In genomic region chr16:2719328-2720062, GRCh38 we compare ENCODE assay signal across 12 cellular contexts. TPM values are rescaled to one million over a fixed set of nuclear protein-coding genes. Genes with fewer than 3 reads are reported as not detected.
DNase-seq lines count a peak whose midpoint lies in the region; ATAC-seq, FAIRE-seq and TF ChIP-seq lines count a peak whose summit lies in the region.
"Had no signal": no experiment of that assay in that cellular context is flagged by ENCODE, and none has a peak within 500 bp of the region (broad histone marks: within the 10 kb centered on the region; RNA-seq: fewer than 3 reads in every experiment).

No MANE protein-coding gene starts in this region.

- no peak overlapping the region for H3K56ac ChIP-seq in H1 (replicated peaks; ENCODE audit: insufficient read length, low read depth, low read length)

- H3K23ac ChIP-seq in H1 (ENCODE audit: insufficient read length) = no peak overlapping the region
- peak overlapping the region; percentile 85 for H3K23ac ChIP-seq in neuronal stem cell (ENCODE audit: low read depth, low read length, poor library complexity)

- 80% methylated on average over 14 of the region's 16 CpGs; no CpG with 5 or more reads in 1 of the 2 experiments for WGBS in H1 (ENCODE audit: extremely low coverage in 1 of 2, insufficient coverage in 1 of 2, insufficient read length in 1 of 2, insufficient replicate concordance in 2 of 2, low coverage in 1 of 2, low lambda C conversion rate in 2 of 2, missing lambda C conversion rate in 1 of 2), 2 experiments
- no CpG with 5 or more reads among the region's 16 CpGs for WGBS in neuronal stem cell (ENCODE audit: extremely low coverage in 2 of 2, insufficient read length in 2 of 2, insufficient replicate concordance in 1 of 2), 2 donors

- H3K27ac ChIP-seq in Karpas-422 (ENCODE audit: low read length) = no peak overlapping the region
- H3K27ac ChIP-seq in H1 (ENCODE audit: low read depth, low read length) = no peak overlapping the region; the same call in 1 of the 2 replicates
- H3K27ac ChIP-seq in neuronal stem cell (replicated peaks; ENCODE audit: low read length) = no peak overlapping the region
- no peak overlapping the region for H3K27ac ChIP-seq in effector memory CD4-positive, alpha-beta T cell (ENCODE audit: insufficient read depth, low read length, poor library complexity, severe bottlenecking)
- H3K27ac ChIP-seq: ascending aorta had no signal

- H4K91ac ChIP-seq in H1 (replicated peaks; ENCODE audit: insufficient read length, low read length) (no peak overlapping the region), neuronal stem cell (ENCODE audit: low read depth, low read length, poor library complexity) (no peak overlapping the region)

- no peak overlapping the region for H3K14ac ChIP-seq in H1 (ENCODE audit: insufficient read length)
- H3K14ac ChIP-seq in neuronal stem cell (ENCODE audit: low read length) = no peak overlapping the region

- no peak for TF ChIP-seq CTCF in H1 (IDR thresholded peaks at IDR 0.05; ENCODE audit: control extremely low read depth in 1 of 3, insufficient read depth in 1 of 3, low read depth in 1 of 3, low read length in 3 of 3)

- H3K9ac ChIP-seq in Karpas-422 (ENCODE audit: low read length) (no peak overlapping the region), H1 (replicated peaks in 1 of 4; ENCODE audit: extremely low read depth in 1 of 4, low read depth in 3 of 4, low read length in 3 of 4) (no peak overlapping the region), neuronal stem cell (ENCODE audit: low read depth, low read length, poor library complexity) (peak overlapping the region; percentile 60)

- H2AFZ ChIP-seq in Karpas-422 (ENCODE audit: low read length) (no peak overlapping the region), H1 (ENCODE audit: low read length) (no peak overlapping the region), neuronal stem cell (ENCODE audit: low read length) (peak overlapping the region; percentile 17)

- H3K79me2 ChIP-seq in Karpas-422 (ENCODE audit: low read length) = no peaks in the 10 kb centered on the region
- no peaks in the 10 kb centered on the region for H3K79me2 ChIP-seq in H1 (ENCODE audit: control insufficient read depth in 1 of 2, insufficient read depth in 2 of 2, low read length in 2 of 2)

- FAIRE-seq in H1 (lab: Jason Lieb, UNC) (no peak), GM19239 (lab: Jason Lieb, UNC) (no peak)

- TF ChIP-seq EP300 in H1 (IDR thresholded peaks at IDR 0.05; ENCODE audit: borderline replicate concordance in 1 of 2, low read depth in 2 of 2, low read length in 2 of 2) = no peak

- no peak overlapping the region for H3K4ac ChIP-seq in H1 (replicated peaks; ENCODE audit: insufficient read length, low read depth, low read length)
- no peak overlapping the region for H3K4ac ChIP-seq in neuronal stem cell (ENCODE audit: low read length)

- H3K23me2 ChIP-seq in H1 (ENCODE audit: low read depth, low read length) = no peaks in the 10 kb centered on the region; the same call in 1 of the 2 replicates

- H3K36me3 ChIP-seq in Karpas-422 (ENCODE audit: insufficient read depth, low read length) (no peaks in the 10 kb centered on the region), H1 (ENCODE audit: control insufficient read depth in 2 of 4, insufficient read depth in 4 of 4, low read length in 3 of 4) (no peaks in the 10 kb centered on the region), neuronal stem cell (replicated peaks in 1 of 2; ENCODE audit: control insufficient read depth in 2 of 2, insufficient read depth in 2 of 2, low read length in 2 of 2) (no peaks in the 10 kb centered on the region)
- H3K36me3 ChIP-seq in effector memory CD4-positive, alpha-beta T cell (ENCODE audit: control insufficient read depth, insufficient read depth, low read length) = no peaks in the 10 kb centered on the region
- H3K36me3 ChIP-seq: ascending aorta had no signal

- H3K27me3 ChIP-seq in Karpas-422 (ENCODE audit: low read length) (no peaks in the 10 kb centered on the region), H1 (replicated peaks in 1 of 4; ENCODE audit: control insufficient read depth in 3 of 4, extremely low read depth in 1 of 4, insufficient read depth in 3 of 4, low read length in 3 of 4) (no peaks in the 10 kb centered on the region; a peak in 1 of 7 replicates), neuronal stem cell (ENCODE audit: control insufficient read depth in 3 of 3, insufficient read depth in 3 of 3, low read depth in 1 of 3, low read length in 3 of 3) (peaks cover 0 to 5% (median 4%) of the 10 kb centered on the region in 3 experiments)
- no peaks in the 10 kb centered on the region for H3K27me3 ChIP-seq in effector memory CD4-positive, alpha-beta T cell (replicated peaks; ENCODE audit: control insufficient read depth, insufficient read depth, low read length, poor library complexity, severe bottlenecking)
- H3K27me3 ChIP-seq: ascending aorta had no signal

- H4K5ac ChIP-seq in H1 (ENCODE audit: insufficient read length, low read depth, low read length) = no peak overlapping the region

- peak; percentile 53 for DNase-seq in COLO668 (lab: John Stamatoyannopoulos, UW; ENCODE audit: unreplicated experiment)
- no peak for DNase-seq in Karpas-422
- no peak for DNase-seq in H1 (ENCODE audit: low read depth in 1 of 2, low spot score in 2 of 2)
- no peak for DNase-seq in neuronal stem cell (ENCODE audit: low spot score)
- no peak for DNase-seq in GM19239 (ENCODE audit: insufficient read length, low spot score)
- DNase-seq in effector memory CD4-positive, alpha-beta T cell = no peak
- no peak for DNase-seq in KBM-7
- DNase-seq: KG1, NCI-H524 treated with DMSO at 0.1 percent for 48 hours had no signal

- H3K18ac ChIP-seq in H1 (ENCODE audit: extremely low read depth, low read length) (peak overlapping the region; percentile 32; the same call in 1 of the 2 replicates), neuronal stem cell (ENCODE audit: low read length) (peak overlapping the region; percentile 11)

- no peaks in the 10 kb centered on the region for H3K9me3 ChIP-seq in Karpas-422 (ENCODE audit: low read length)
- H3K9me3 ChIP-seq in H1 (ENCODE audit: insufficient read depth in 2 of 2, low read depth in 1 of 2, low read length in 1 of 2) = no peaks in the 10 kb centered on the region
- no peaks in the 10 kb centered on the region for H3K9me3 ChIP-seq in neuronal stem cell (replicated peaks in 1 of 2; ENCODE audit: control insufficient read depth in 2 of 2, insufficient read depth in 1 of 2, low read depth in 1 of 2, low read length in 2 of 2)
- H3K9me3 ChIP-seq in effector memory CD4-positive, alpha-beta T cell (ENCODE audit: control insufficient read depth, low read length) = no peaks in the 10 kb centered on the region
- H3K9me3 ChIP-seq: ascending aorta had no signal

- peak overlapping the region; percentile 76 for H3K4me2 ChIP-seq in Karpas-422 (ENCODE audit: low read depth, low read length, poor library complexity, severe bottlenecking)
- peak overlapping the region; percentile 59 to 63; a peak in 3 of 4 replicates for H3K4me2 ChIP-seq in H1 (ENCODE audit: insufficient read depth in 1 of 2, low read depth in 2 of 2, low read length in 2 of 2)
- no peak overlapping the region for H3K4me2 ChIP-seq in neuronal stem cell (ENCODE audit: insufficient read depth, low read length, poor library complexity, severe bottlenecking)

- TF ChIP-seq POLR2A in H1 (IDR thresholded peaks at IDR 0.05; ENCODE audit: control extremely low read depth in 1 of 2, low read depth in 2 of 2, low read length in 2 of 2) = no peak

- H4K20me1 ChIP-seq in Karpas-422 (ENCODE audit: insufficient read depth, low read depth, low read length) (peaks cover 5% of the 10 kb centered on the region; the same call in 1 of the 2 replicates), H1 (replicated peaks in 1 of 2; ENCODE audit: control insufficient read depth in 1 of 2, insufficient read depth in 2 of 2, low read length in 2 of 2) (peaks cover 0 to 5% of the 10 kb centered on the region in 2 experiments)

- H2BK15ac ChIP-seq in H1 (ENCODE audit: low read length) (no peak overlapping the region), neuronal stem cell (ENCODE audit: low read length) (peak overlapping the region; percentile 49)

- TF ChIP-seq RAD21 in H1 (IDR thresholded peaks at IDR 0.05 in 1 of 2, conservative IDR thresholded peaks at IDR 0.05 in 1 of 2; ENCODE audit: low read depth in 2 of 2, low read length in 2 of 2) = no peak

- H2AK5ac ChIP-seq in H1 (ENCODE audit: low read depth, low read length) (no peak overlapping the region), neuronal stem cell (ENCODE audit: low read depth, low read length) (peak overlapping the region; percentile 98)

- H3K79me1 ChIP-seq in H1 (ENCODE audit: low read depth, low read length) (no peaks in the 10 kb centered on the region), neuronal stem cell (ENCODE audit: low read depth, low read length) (peaks cover 5% of the 10 kb centered on the region)

- H4K8ac ChIP-seq in H1 (ENCODE audit: extremely low read depth, insufficient read depth, low read length) (peak overlapping the region; percentile 91), neuronal stem cell (ENCODE audit: low read depth, low read length) (no peak overlapping the region)

- H3K4me3 ChIP-seq in Karpas-422 (ENCODE audit: low read length) (peak overlapping the region; percentile 36; the same call in 1 of the 2 replicates), H1 (ENCODE audit: extremely low read depth in 1 of 4, insufficient read depth in 2 of 4, low read depth in 3 of 4, low read length in 4 of 4) (peak overlapping the region in 1 of 4 experiments; percentile 65; a peak in 2 of 8 replicates), neuronal stem cell (ENCODE audit: low read length in 2 of 2) (peak overlapping the region in 1 of 2 donors; percentile 60)
- no peak overlapping the region for H3K4me3 ChIP-seq in effector memory CD4-positive, alpha-beta T cell (ENCODE audit: insufficient read depth, low read depth, low read length, poor library complexity, severe bottlenecking)

- H2BK12ac ChIP-seq in H1 (ENCODE audit: low read depth, low read length) (no peak overlapping the region), neuronal stem cell (ENCODE audit: low read length) (peak overlapping the region; percentile 73)

- no peak for ATAC-seq in HG03159 (IDR thresholded peaks at IDR 0.05; ENCODE audit: unreplicated experiment)

- H2BK120ac ChIP-seq in H1 (replicated peaks; ENCODE audit: low read depth, low read length) (no peak overlapping the region), neuronal stem cell (ENCODE audit: low read depth, low read length) (no peak overlapping the region)

- CTCF ChIA-PET in H1 (lab: Charles Lee; ENCODE audit: partially characterized antibody) = interaction anchor here (1.1 kb wide), 1 partner anchor 22 kb away, joined by 3 read pairs; no protein-coding TSS in a partner anchor

- H3K4me1 ChIP-seq in Karpas-422 (ENCODE audit: low read length) (peaks cover 25% of the 10 kb centered on the region), H1 (replicated peaks in 1 of 4; ENCODE audit: control insufficient read depth in 3 of 4, insufficient read depth in 4 of 4, low read length in 3 of 4) (peaks cover 0 to 12% (median 5%) of the 10 kb centered on the region in 4 experiments; a peak in 4 of 7 replicates), neuronal stem cell (ENCODE audit: control insufficient read depth in 2 of 2, insufficient read depth in 1 of 2, low read depth in 1 of 2, low read length in 2 of 2) (peaks cover 0 to 4% of the 10 kb centered on the region in 2 donors)
- peaks cover 12% of the 10 kb centered on the region for H3K4me1 ChIP-seq in effector memory CD4-positive, alpha-beta T cell (ENCODE audit: control insufficient read depth, insufficient read depth, low read length, poor library complexity, severe bottlenecking)

- in situ Hi-C loops in KBM-7 (cut with MboI; ENCODE audit: low pct_unique_long_range_greater_than_20kb, low sequenced_read_pairs) = no loop called here

- no peaks in the 10 kb centered on the region for H3K9me2 ChIP-seq in Karpas-422 (replicated peaks; ENCODE audit: insufficient read depth, low read length)

- no peak overlapping the region for H2BK20ac ChIP-seq in H1 (ENCODE audit: low read length)

- POLR2A ChIA-PET in H1 (lab: Charles Lee; ENCODE audit: partially characterized antibody) = interaction anchor here (0.6 to 2.5 kb wide), 9 partner anchors 11 to 247 kb away, joined by 3 to 11 read pairs (median 4); partner anchors contain the start of gene SRRM2

- H2BK5ac ChIP-seq in H1 (ENCODE audit: low read depth, low read length) (peak overlapping the region; percentile 52; the same call in 1 of the 2 replicates), neuronal stem cell (ENCODE audit: low read length) (peak overlapping the region; percentile 35)

RNA-seq across cellular contexts. Expression of gene PRSS27, which starts 0.5 kb away (rescaled TPM):
- 1.4 and 2.8 TPM in 2 replicates for total RNA-seq in Karpas-422 (2014; rRNA removed; shearing (Covaris generic); ENCODE audit: low replicate concordance)
- 1.3 and 2.2 TPM in 2 replicates for total RNA-seq in H1 (2021; fragmentation: NEBNext Ultra II Directional; extraction: Animal tissue kit (Norgen Biotek cat#: 25700))
- polyA plus RNA-seq in H1 (2011; rRNA removed) = 7.5 and 10.5 TPM in 2 replicates
- 9.6 TPM for polyA plus RNA-seq in H1 (2011; cell fraction: cytosol; rRNA removed)
- polyA plus RNA-seq in H1 (2011; cell fraction: nucleus; rRNA removed) = 9.4 TPM
- polyA plus RNA-seq in H1 (2012, experiment 1 of 2) = 2.8 to 4.0 TPM (median 3.3 TPM) in 4 replicates
- polyA plus RNA-seq in H1 (2012, experiment 2 of 2) = 1.9 TPM
- polyA plus RNA-seq in H1 (2013, experiment 1 of 2) = 2.7 TPM
- 2.2 TPM for polyA plus RNA-seq in H1 (2013, experiment 2 of 2)
- 0.95 and 1.1 TPM in 2 replicates for polyA minus RNA-seq in H1 (2011; rRNA and poly(A)+ RNA removed)
- polyA minus RNA-seq in H1 (2011; cell fraction: cytosol; rRNA and poly(A)+ RNA removed) = 2.5 TPM
- 3.3 TPM for polyA minus RNA-seq in H1 (2011; cell fraction: nucleus; rRNA and poly(A)+ RNA removed)
- 3.6 TPM for polyA plus RNA-seq in neuronal stem cell (2013, experiment 1 of 2)
- 3.8 TPM for polyA plus RNA-seq in neuronal stem cell (2013, experiment 2 of 2)
- total RNA-seq: ascending aorta, Daoy had no signal

RNA-seq across cellular contexts. Expression of gene SRRM2, which starts 32.9 kb away (rescaled TPM):
- total RNA-seq in Karpas-422 (2014; rRNA removed; shearing (Covaris generic); ENCODE audit: low replicate concordance) = 127 and 133 TPM in 2 replicates
- total RNA-seq in H1 (2021; fragmentation: NEBNext Ultra II Directional; extraction: Animal tissue kit (Norgen Biotek cat#: 25700)) = 563 and 579 TPM in 2 replicates
- polyA plus RNA-seq in H1 (2011; rRNA removed) = 300 and 654 TPM in 2 replicates
- polyA plus RNA-seq in H1 (2011; cell fraction: cytosol; rRNA removed) = 295 TPM
- polyA plus RNA-seq in H1 (2011; cell fraction: nucleus; rRNA removed) = 2,432 TPM
- polyA plus RNA-seq in H1 (2012, experiment 1 of 2) = 719 to 870 TPM (median 834 TPM) in 4 replicates
- 118 TPM for polyA plus RNA-seq in H1 (2012, experiment 2 of 2)
- polyA plus RNA-seq in H1 (2013, experiment 1 of 2) = 837 TPM
- polyA plus RNA-seq in H1 (2013, experiment 2 of 2) = 754 TPM
- polyA minus RNA-seq in H1 (2011; rRNA and poly(A)+ RNA removed) = 129 and 194 TPM in 2 replicates
- 277 TPM for polyA minus RNA-seq in H1 (2011; cell fraction: cytosol; rRNA and poly(A)+ RNA removed)
- 360 TPM for polyA minus RNA-seq in H1 (2011; cell fraction: nucleus; rRNA and poly(A)+ RNA removed)
- polyA plus RNA-seq in neuronal stem cell (2013, experiment 1 of 2) = 516 TPM
- polyA plus RNA-seq in neuronal stem cell (2013, experiment 2 of 2) = 512 TPM

RNA-seq across cellular contexts. Expression of gene KCTD5, which starts 37.2 kb away (rescaled TPM):
- 15.7 and 21.1 TPM in 2 replicates for total RNA-seq in Karpas-422 (2014; rRNA removed; shearing (Covaris generic); ENCODE audit: low replicate concordance)
- 24.8 and 26.6 TPM in 2 replicates for total RNA-seq in H1 (2021; fragmentation: NEBNext Ultra II Directional; extraction: Animal tissue kit (Norgen Biotek cat#: 25700))
- 31.8 and 46.8 TPM in 2 replicates for polyA plus RNA-seq in H1 (2011; rRNA removed)
- polyA plus RNA-seq in H1 (2011; cell fraction: cytosol; rRNA removed) = 38.3 TPM
- 28.2 TPM for polyA plus RNA-seq in H1 (2011; cell fraction: nucleus; rRNA removed)
- 14.3 to 21.1 TPM (median 19.7 TPM) in 4 replicates for polyA plus RNA-seq in H1 (2012, experiment 1 of 2)
- polyA plus RNA-seq in H1 (2012, experiment 2 of 2) = 24.0 TPM
- polyA plus RNA-seq in H1 (2013, experiment 1 of 2) = 22.7 TPM
- 25.6 TPM for polyA plus RNA-seq in H1 (2013, experiment 2 of 2)
- polyA minus RNA-seq in H1 (2011; rRNA and poly(A)+ RNA removed) = 14.1 and 15.5 TPM in 2 replicates
- 12.3 TPM for polyA minus RNA-seq in H1 (2011; cell fraction: cytosol; rRNA and poly(A)+ RNA removed)
- 29.0 TPM for polyA minus RNA-seq in H1 (2011; cell fraction: nucleus; rRNA and poly(A)+ RNA removed)
- 26.1 TPM for polyA plus RNA-seq in neuronal stem cell (2013, experiment 1 of 2)
- polyA plus RNA-seq in neuronal stem cell (2013, experiment 2 of 2) = 27.0 TPM

RNA-seq across cellular contexts. Expression of gene ELOB, which starts 57.6 kb away (rescaled TPM):
- total RNA-seq in Karpas-422 (2014; rRNA removed; shearing (Covaris generic); ENCODE audit: low replicate concordance) = 336 and 358 TPM in 2 replicates
- total RNA-seq in H1 (2021; fragmentation: NEBNext Ultra II Directional; extraction: Animal tissue kit (Norgen Biotek cat#: 25700)) = 237 and 248 TPM in 2 replicates
- 1,357 and 1,702 TPM in 2 replicates for polyA plus RNA-seq in H1 (2011; rRNA removed)
- 705 TPM for polyA plus RNA-seq in H1 (2011; cell fraction: cytosol; rRNA removed)
- 474 TPM for polyA plus RNA-seq in H1 (2011; cell fraction: nucleus; rRNA removed)
- polyA plus RNA-seq in H1 (2012, experiment 1 of 2) = 292 to 520 TPM (median 401 TPM) in 4 replicates
- 2,300 TPM for polyA plus RNA-seq in H1 (2012, experiment 2 of 2)
- 136 TPM for polyA plus RNA-seq in H1 (2013, experiment 1 of 2)
- polyA plus RNA-seq in H1 (2013, experiment 2 of 2) = 134 TPM
- 86.0 and 133 TPM in 2 replicates for polyA minus RNA-seq in H1 (2011; rRNA and poly(A)+ RNA removed)
- polyA minus RNA-seq in H1 (2011; cell fraction: cytosol; rRNA and poly(A)+ RNA removed) = 98.0 TPM
- polyA minus RNA-seq in H1 (2011; cell fraction: nucleus; rRNA and poly(A)+ RNA removed) = 84.9 TPM
- 177 TPM for polyA plus RNA-seq in neuronal stem cell (2013, experiment 1 of 2)
- 174 TPM for polyA plus RNA-seq in neuronal stem cell (2013, experiment 2 of 2)
